ENCODE assay signal across 17 cellular contexts in genomic region chr15:25094519-25094918, GRCh38.
DNase-seq lines count a peak whose midpoint lies in the region; ATAC-seq and TF ChIP-seq lines count a peak whose summit lies in the region.
"Had no signal": no experiment of that assay in that cellular context is flagged by ENCODE, and none has a peak within 500 bp of the region (broad histone marks: within the 10 kb centered on the region; RNA-seq: fewer than 3 reads in every experiment).

No MANE protein-coding gene starts in this region.

- H3K23ac ChIP-seq in H9 (ENCODE audit: insufficient read length, low read depth, low read length): no peak overlapping the region

- H3K4me3 Mint-ChIP-seq in H9 (no peak overlapping the region), endothelial cell (ENCODE audit: unreplicated experiment) (peak overlapping the region; percentile 11), osteocyte (ENCODE audit: unreplicated experiment) (no peak overlapping the region)
- H3K4me3 Mint-ChIP-seq: CD4-positive, alpha-beta T cell had no signal

- H4K8ac ChIP-seq in H9 (replicated peaks; ENCODE audit: insufficient read length, low read depth, low read length): no peak overlapping the region

- no peaks in the 10 kb centered on the region for H4K20me1 ChIP-seq in H9 (ENCODE audit: control insufficient read depth, insufficient read depth, insufficient read length)

- no peak overlapping the region for H3K56ac ChIP-seq in H9 (ENCODE audit: insufficient read length, low read depth, low read length)

- no peaks in the 10 kb centered on the region for H3K79me1 ChIP-seq in H9 (ENCODE audit: insufficient read depth, low read depth, low read length, poor library complexity, severe bottlenecking)

- H2BK15ac ChIP-seq in H9 (ENCODE audit: low read depth, low read length): no peak overlapping the region

- H3K36me3 Mint-ChIP-seq in H9 (ENCODE audit: insufficient read depth in 1 of 3, low read depth in 3 of 3) (peaks cover 77 to 95% (median 89%) of the 10 kb centered on the region in 3 experiments), endothelial cell (ENCODE audit: low read depth, unreplicated experiment) (peaks cover 51% of the 10 kb centered on the region), osteocyte (ENCODE audit: unreplicated experiment) (peaks cover 75% of the 10 kb centered on the region)

- H3K23me2 ChIP-seq in H9 (ENCODE audit: insufficient read length, low read depth, low read length, poor library complexity, severe bottlenecking): no peaks in the 10 kb centered on the region

- H2BK5ac ChIP-seq in H9 (ENCODE audit: insufficient read length, low read length): no peak overlapping the region

- no CpG with 5 or more reads among the region's 5 CpGs for WGBS in H9 (ENCODE audit: extremely low coverage, insufficient read length, low lambda C conversion rate)

- no peak overlapping the region; the same call in 1 of the 2 replicates for H3K14ac ChIP-seq in H9 (ENCODE audit: insufficient read depth, low read length)

- no peak overlapping the region for H4K5ac ChIP-seq in H9 (ENCODE audit: insufficient read length, low read depth, low read length)

- H3K4me1 Mint-ChIP-seq in H9 (no peaks in the 10 kb centered on the region), endothelial cell (ENCODE audit: unreplicated experiment) (no peaks in the 10 kb centered on the region), osteocyte (ENCODE audit: unreplicated experiment) (no peaks in the 10 kb centered on the region)
- H3K4me1 Mint-ChIP-seq: IgD-negative memory B cell had no signal

- no peak for TF ChIP-seq CTCF in H9 (conservative IDR thresholded peaks at IDR 0.05)
- no peak for TF ChIP-seq CTCF in endothelial cell (IDR thresholded peaks at IDR 0.05; ENCODE audit: unreplicated experiment)
- TF ChIP-seq CTCF in osteocyte (IDR thresholded peaks at IDR 0.05): no peak

- in situ Hi-C loops in G401 (cut with HindIII; ENCODE audit: low sequenced_read_pairs): no loop called here

- no peak overlapping the region for H3K4ac ChIP-seq in H9 (ENCODE audit: low read depth, low read length)

- no peak overlapping the region for H3K27ac ChIP-seq in H9 (ENCODE audit: insufficient read length, low read depth, low read length)
- H3K27ac ChIP-seq: C4-2B, GM23248 had no signal

- H3K4me2 ChIP-seq in H9 (ENCODE audit: insufficient read depth, insufficient read length, low read length): no peak overlapping the region

- H3K79me2 ChIP-seq in H9 (ENCODE audit: insufficient read depth, low read length): no peaks in the 10 kb centered on the region

- no peak overlapping the region for H2AK5ac ChIP-seq in H9 (ENCODE audit: insufficient read length, low read length)

- no peak overlapping the region for H3K9ac ChIP-seq in H9 (ENCODE audit: extremely low read depth, insufficient read length, low read length)
- H3K9ac ChIP-seq: GM23248 had no signal

- H3K18ac ChIP-seq in H9 (ENCODE audit: insufficient read length, low read depth, low read length): no peak overlapping the region

- H3K27me3 Mint-ChIP-seq in H9 (ENCODE audit: low read depth): no peaks in the 10 kb centered on the region; the same call in 1 of the 2 replicates
- peaks cover 5% of the 10 kb centered on the region for H3K27me3 Mint-ChIP-seq in endothelial cell (ENCODE audit: unreplicated experiment)
- H3K27me3 Mint-ChIP-seq in osteocyte (ENCODE audit: unreplicated experiment): no peaks in the 10 kb centered on the region
- H3K27me3 Mint-ChIP-seq: CD4-positive, alpha-beta T cell; IgD-negative memory B cell had no signal

- H2BK20ac ChIP-seq in H9 (ENCODE audit: low read depth, low read length, poor library complexity, severe bottlenecking): no peak overlapping the region

- ATAC-seq in HG03045 (IDR thresholded peaks at IDR 0.05; ENCODE audit: unreplicated experiment): no peak
- no peak for ATAC-seq in HG03139 (IDR thresholded peaks at IDR 0.05; ENCODE audit: unreplicated experiment)
- ATAC-seq: HepG2 had no signal

- H2AFZ ChIP-seq in H9 (ENCODE audit: low read length): no peak overlapping the region
- H2AFZ ChIP-seq: GM23248 had no signal

- no peaks in the 10 kb centered on the region for H3K4me1 ChIP-seq in H9 (ENCODE audit: insufficient read depth, low read length)
- H3K4me1 ChIP-seq: Caco-2 had no signal

- H3K27ac Mint-ChIP-seq in H9: peak overlapping the region in 2 of 3 experiments; percentile 18; a peak in 2 of 7 replicates
- H3K27ac Mint-ChIP-seq in endothelial cell (ENCODE audit: unreplicated experiment): no peak overlapping the region
- H3K27ac Mint-ChIP-seq in osteocyte (ENCODE audit: unreplicated experiment): no peak overlapping the region
- H3K27ac Mint-ChIP-seq: CD4-positive, alpha-beta T cell had no signal

- H3K27me3 ChIP-seq in H9 (ENCODE audit: insufficient read depth, low read length): no peaks in the 10 kb centered on the region

- H2BK12ac ChIP-seq in H9 (ENCODE audit: insufficient read length, low read depth, low read length): no peak overlapping the region

- no peak overlapping the region for H2BK120ac ChIP-seq in H9 (ENCODE audit: low read depth, low read length, poor library complexity, severe bottlenecking)

- H4K91ac ChIP-seq in H9 (ENCODE audit: insufficient read length, low read depth, low read length): no peak overlapping the region

- H3K9me3 Mint-ChIP-seq in H9 (peaks cover 69 to 74% of the 10 kb centered on the region in 2 experiments), endothelial cell (ENCODE audit: unreplicated experiment) (peaks cover 4% of the 10 kb centered on the region), osteocyte (ENCODE audit: unreplicated experiment) (peaks cover 44% of the 10 kb centered on the region)

- H3K9me3 ChIP-seq in H9 (ENCODE audit: control insufficient read depth, low read depth, low read length): peaks cover 49% of the 10 kb centered on the region

- DNase-seq in G401 (ENCODE audit: low spot score) (peak; percentile 17), H9 (peak; percentile 10), endothelial cell (ENCODE audit: low spot score) (no peak), osteocyte (ENCODE audit: extremely low spot score, unreplicated experiment) (peak; percentile 69), superior temporal gyrus (ENCODE audit: extremely low spot score) (no peak), ureter (ENCODE audit: low spot score) (no peak)
- DNase-seq: ACHN; Caco-2; CD4-positive, alpha-beta T cell; GDM1; GM23248; HCEC 1CT had no signal

- H3T11ph ChIP-seq in H9 (ENCODE audit: low read length): no peak overlapping the region

Comparison
In these comparisons a context has a peak if more than half of its experiments do, and no peak if none do; other contexts are left out.
1. DNase-seq: peak in G401 (single experiment), H9 (single experiment) and osteocyte (single experiment); none in endothelial cell (single experiment), superior temporal gyrus (single experiment) and ureter (single experiment).
2. H3K27ac Mint-ChIP-seq: peak in H9 (2 of 3); none in endothelial cell (single experiment) and osteocyte (single experiment).